Comparison of ENCODE assay signal across 18 cellular contexts in the genomic region with DNA sequence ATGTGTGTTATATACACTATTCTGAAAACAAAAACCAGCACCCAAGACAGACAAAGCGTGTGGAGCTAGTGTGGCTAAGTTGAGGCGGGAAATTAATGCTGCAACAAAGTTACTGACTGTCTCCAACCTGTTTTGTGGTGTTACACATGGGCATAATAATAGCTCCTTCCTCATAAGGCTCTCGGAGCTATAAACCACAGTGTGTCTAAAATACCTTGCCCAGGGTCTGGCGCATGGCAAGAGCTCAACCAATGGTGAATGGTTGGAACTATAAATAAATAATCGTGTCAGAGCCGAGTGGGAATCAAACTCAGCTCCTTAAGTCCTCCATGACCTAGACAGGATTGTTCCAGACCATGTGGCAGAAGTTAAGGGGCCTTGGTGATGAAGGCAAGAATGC. TPM values are rescaled to one million over a fixed set of nuclear protein-coding genes. Genes with fewer than 3 reads are reported as not detected.
A peak's percentile ranks its signal among the peaks of the same experiment; 100 is the strongest.
DNase-seq lines count a peak whose midpoint lies in the region; ATAC-seq, FAIRE-seq and TF ChIP-seq lines count a peak whose summit lies in the region.
"Had no signal": no experiment of that assay in that cellular context is flagged by ENCODE, and none has a peak within 500 bp of the region (broad histone marks: within the 10 kb centered on the region; RNA-seq: fewer than 3 reads in every experiment).

No MANE protein-coding gene starts in this region.

- TF ChIP-seq CTCF in K562 (IDR thresholded peaks at IDR 0.05 in 2 of 3, conservative IDR thresholded peaks at IDR 0.05 in 1 of 3; ENCODE audit: insufficient read depth in 2 of 3, low read depth in 1 of 3, low read length in 3 of 3) (no peak), stomach (IDR thresholded peaks at IDR 0.05) (no peak)

- H3K4me3 ChIP-seq in right cardiac atrium (ENCODE audit: low read length) (no peak overlapping the region), K562 (no peak overlapping the region), stomach (no peak overlapping the region)
- H3K4me3 ChIP-seq: A549, Peyer's patch had no signal

- no peak overlapping the region for H3K27ac ChIP-seq in right cardiac atrium (ENCODE audit: low read length)
- H3K27ac ChIP-seq in K562 (ENCODE audit: extremely low read depth, low read depth, low read length) = no peak overlapping the region
- H3K27ac ChIP-seq in stomach = no peak overlapping the region
- H3K27ac ChIP-seq: A549 had no signal

- H3K4me2 ChIP-seq in K562 (ENCODE audit: insufficient read depth, low read length) = no peak overlapping the region
- H3K4me2 ChIP-seq: A549 had no signal

- WGBS in right cardiac atrium = 64% methylated on average over 6 of the region's 6 CpGs
- WGBS in K562 (ENCODE audit: insufficient coverage, low coverage, missing lambda C conversion rate) = 58% methylated on average over 6 of the region's 6 CpGs
- 65 to 80% (median 78%) methylated on average over 6 of the region's 6 CpGs for WGBS in stomach, 5 donors

- H3K4me1 ChIP-seq in right cardiac atrium (ENCODE audit: control insufficient read depth, insufficient read depth, low read length) (no peaks in the 10 kb centered on the region), K562 (replicated peaks in 1 of 2; ENCODE audit: control insufficient read depth in 2 of 2, insufficient read depth in 2 of 2, low read length in 2 of 2) (peaks cover 19 to 26% of the 10 kb centered on the region in 2 experiments), stomach (peaks cover 0 to 6% (median 2%) of the 10 kb centered on the region in 4 donors)
- H3K4me1 ChIP-seq: A549 had no signal

- no peaks in the 10 kb centered on the region for H3K27me3 ChIP-seq in right cardiac atrium (ENCODE audit: control insufficient read depth, insufficient read depth)
- H3K27me3 ChIP-seq in K562 (ENCODE audit: control insufficient read depth in 2 of 2, insufficient read depth in 2 of 2, low read length in 2 of 2) = no peaks in the 10 kb centered on the region
- H3K27me3 ChIP-seq in stomach = no peaks in the 10 kb centered on the region
- H3K27me3 ChIP-seq: Peyer's patch had no signal

- DNase-seq in Right ventricle myocardium inferior (ENCODE audit: missing footprints) = no peak
- no peak for DNase-seq in right cardiac atrium
- DNase-seq in NOMO-1 (lab: John Stamatoyannopoulos, UW; ENCODE audit: unreplicated experiment in 2 of 2) = peak; percentile 85 to 97
- no peak for DNase-seq in K562 (ENCODE audit: extremely low read depth in 1 of 4, low spot score in 3 of 4)
- no peak for DNase-seq in T-helper 2 cell
- DNase-seq in effector CD8-positive, alpha-beta T cell (lab: John Stamatoyannopoulos, UW) = no peak
- no peak for DNase-seq in stomach
- DNase-seq: central memory CD4-positive, alpha-beta T cell; effector CD4-positive, alpha-beta T cell; head of caudate nucleus; NCI-H2107; NCI-H526 treated with DMSO at 0.1 percent for 48 hours had no signal

- H3K27me3 Mint-ChIP-seq in stimulated activated memory B cell treated with anti-CD40 and anti-IgM and Interleukin-4, amounts not matched to agents 10 μg/mL and 1 μg/mL and 100 μg/mL, for 72 hours = no peaks in the 10 kb centered on the region
- H3K27me3 Mint-ChIP-seq: activated T-helper 17 cell treated with anti-CD3 and anti-CD28 coated beads, Interleukin-2, amount 50 U/mL, for 72 hours had no signal

- H3K79me2 ChIP-seq in K562 (ENCODE audit: control insufficient read depth, insufficient read depth, low read length) = no peaks in the 10 kb centered on the region

- CTCF ChIA-PET in K562 (lab: Yijun Ruan, JAX; ENCODE audit: low intra/inter-chr PET ratio) = no interaction called here

- no peak for TF ChIP-seq RAD21 in K562 (CRISPR knock-in tag; conservative IDR thresholded peaks at IDR 0.05 in 1 of 2, IDR thresholded peaks at IDR 0.05 in 1 of 2)

- H3K36me3 Mint-ChIP-seq in stimulated activated memory B cell treated with anti-CD40 and anti-IgM and Interleukin-4, amounts not matched to agents 10 μg/mL and 1 μg/mL and 100 μg/mL, for 72 hours = no peaks in the 10 kb centered on the region
- H3K36me3 Mint-ChIP-seq: CD14-positive monocyte had no signal

- H3K9me3 ChIP-seq in right cardiac atrium (ENCODE audit: control insufficient read depth, low read length) (no peaks in the 10 kb centered on the region), K562 (replicated peaks; ENCODE audit: control insufficient read depth, insufficient read depth, low read depth, low read length) (no peaks in the 10 kb centered on the region), stomach (no peaks in the 10 kb centered on the region)
- H3K9me3 ChIP-seq: A549, Peyer's patch had no signal

- no peak for TF ChIP-seq EP300 in K562 (IDR thresholded peaks at IDR 0.05; ENCODE audit: low read length)
- no peak for TF ChIP-seq EP300 in stomach (IDR thresholded peaks at IDR 0.05)

- H3K36me3 ChIP-seq in K562 (ENCODE audit: control insufficient read depth, insufficient read depth, low read length) (no peaks in the 10 kb centered on the region), stomach (no peaks in the 10 kb centered on the region)
- H3K36me3 ChIP-seq: Peyer's patch had no signal

- FAIRE-seq in K562 (lab: Jason Lieb, UNC) = no peak
- FAIRE-seq: A549, islet of Langerhans had no signal

- no peaks in the 10 kb centered on the region for H3K9me1 ChIP-seq in K562 (ENCODE audit: control insufficient read depth, insufficient read depth, low read length)

- ATAC-seq in Right ventricle myocardium inferior = peak; percentile 42
- ATAC-seq in right cardiac atrium = no peak
- no peak for ATAC-seq in K562
- peak; percentile 68 for ATAC-seq in stimulated activated memory B cell treated with anti-CD40 and anti-IgM and Interleukin-4, amounts not matched to agents 10 μg/mL and 1 μg/mL and 100 μg/mL, for 72 hours
- ATAC-seq: A549; activated T-helper 17 cell treated with anti-CD3 and anti-CD28 coated beads, Interleukin-2, amount 50 U/mL, for 72 hours had no signal

- H2AFZ ChIP-seq in K562 (ENCODE audit: low read depth, low read length) = peak overlapping the region; percentile 69

- no peak for TF ChIP-seq POLR2A in K562 (conservative IDR thresholded peaks at IDR 0.05)
- no peak for TF ChIP-seq POLR2A in stomach (IDR thresholded peaks at IDR 0.05)

- no peaks in the 10 kb centered on the region for H3K9me3 Mint-ChIP-seq in stimulated activated memory B cell treated with anti-CD40 and anti-IgM and Interleukin-4, amounts not matched to agents 10 μg/mL and 1 μg/mL and 100 μg/mL, for 72 hours
- H3K9me3 Mint-ChIP-seq: activated T-helper 17 cell treated with anti-CD3 and anti-CD28 coated beads, Interleukin-2, amount 50 U/mL, for 72 hours had no signal

- POLR2A ChIA-PET in K562 (lab: Yijun Ruan, JAX) = interaction anchor here (0.8 to 2.6 kb wide), 7 partner anchors 10 to 26 kb away, joined by 3 to 18 read pairs (median 5); no protein-coding TSS in a partner anchor

- H3K9ac ChIP-seq in K562 (ENCODE audit: insufficient read depth in 1 of 2, low read depth in 2 of 2, low read length in 2 of 2) = no peak overlapping the region; a peak in 1 of 4 replicates

- intact Hi-C loops in Right ventricle myocardium inferior (cut with DNase I) = no loop called here
- intact Hi-C loops in right cardiac atrium (cut with DNase I) = no loop called here
- intact Hi-C loops in K562 (cut with micrococcal nuclease) = no loop called here
- intact Hi-C loops in stomach (cut with DNase I; ENCODE audit: low total_unique reads) = no loop called here

- no TSS peak for BruUV-seq in K562 (replicated peaks; lab: Mats Ljungman, UMichigan)

- H3K27ac Mint-ChIP-seq in stimulated activated memory B cell treated with anti-CD40 and anti-IgM and Interleukin-4, amounts not matched to agents 10 μg/mL and 1 μg/mL and 100 μg/mL, for 72 hours = no peak overlapping the region
- H3K27ac Mint-ChIP-seq: activated T-helper 17 cell treated with anti-CD3 and anti-CD28 coated beads, Interleukin-2, amount 50 U/mL, for 72 hours; CD14-positive monocyte had no signal

- H3K4me1 Mint-ChIP-seq in stimulated activated memory B cell treated with anti-CD40 and anti-IgM and Interleukin-4, amounts not matched to agents 10 μg/mL and 1 μg/mL and 100 μg/mL, for 72 hours = peaks cover 60% of the 10 kb centered on the region
- H3K4me1 Mint-ChIP-seq: activated T-helper 17 cell treated with anti-CD3 and anti-CD28 coated beads, Interleukin-2, amount 50 U/mL, for 72 hours had no signal

- no peaks in the 10 kb centered on the region for H4K20me1 ChIP-seq in K562 (replicated peaks; ENCODE audit: control insufficient read depth, insufficient read depth, low read length)

- H3K4me3 Mint-ChIP-seq in stimulated activated memory B cell treated with anti-CD40 and anti-IgM and Interleukin-4, amounts not matched to agents 10 μg/mL and 1 μg/mL and 100 μg/mL, for 72 hours = no peak overlapping the region
- H3K4me3 Mint-ChIP-seq: activated T-helper 17 cell treated with anti-CD3 and anti-CD28 coated beads, Interleukin-2, amount 50 U/mL, for 72 hours; CD14-positive monocyte had no signal

- in situ Hi-C loops in K562 (cut with MboI) = no loop called here

TF ChIP-seq in K562, 482 proteins besides CTCF, POLR2A, EP300 and RAD21 (continues in another document):
- TF ChIP-seq ZNF316 (IDR thresholded peaks at IDR 0.05) (no peak), PHB2 (IDR thresholded peaks at IDR 0.05; ENCODE audit: low read depth) (no peak), FOXK1 (CRISPR knock-in tag; IDR thresholded peaks at IDR 0.05; ENCODE audit: borderline replicate concordance) (no peak), ZNF212 (CRISPR knock-in tag; IDR thresholded peaks at IDR 0.05) (no peak), EGR1 (conservative IDR thresholded peaks at IDR 0.05) (no peak)

RNA-seq across cellular contexts. Expression of a gene that starts 35.9 kb away (rescaled TPM):
- total RNA-seq in Right ventricle myocardium inferior (91.8 TPM), right cardiac atrium (100 to 1,000 TPM in 1 of 4 donors, 10 to 100 TPM in 3; 64.1 to 199 (median 91.4) TPM), K562 (2014; rRNA removed) (303 and 478 TPM in 2 replicates), K562 (2014; rRNA removed; fragmentation: Illumina TruSeq; extraction: Trizol) (468 and 534 TPM in 2 replicates), K562 (2015; rRNA removed; fragmentation: Illumina TruSeq; extraction: Trizol) (310 and 332 TPM in 2 replicates), K562 (2021) (450 and 470 TPM in 2 replicates), stomach (100 to 1,000 TPM in 3 of 5 donors, 10 to 100 TPM in 2; 27.2 to 289 (median 178) TPM)
- polyA plus RNA-seq in right cardiac atrium (23.4 TPM), K562 (2011; rRNA removed) (521 and 679 TPM in 2 replicates), K562 (2014; fragmentation: Illumina TruSeq; extraction: Trizol) (239 and 256 TPM in 2 replicates), K562 (2014; fragmentation: Nextera tagmentation; extraction: Ambion mirVana) (100 to 1,000 TPM; 149 to 308 TPM), K562 (2014; rRNA removed) (241 and 268 TPM in 2 replicates), stomach (10 to 100 TPM in 2 of 3 donors, 1 to 10 TPM in 1; 5.5 to 16.2 (median 11.2) TPM)
- total RNA-seq in K562 (2011; cell fraction: chromatin; rRNA removed; ENCODE audit: low replicate concordance) = 1,487 and 3,369 TPM in 2 replicates
- 1,103 and 1,251 TPM in 2 replicates for total RNA-seq in K562 (2011; cell fraction: nucleolus; rRNA removed)
- 1,578 and 1,589 TPM in 2 replicates for total RNA-seq in K562 (2011; cell fraction: nucleoplasm; rRNA removed)
- polyA plus RNA-seq in K562 (2011; cell fraction: cytosol; rRNA removed) = 104 and 238 TPM in 2 replicates
- 454 and 755 TPM in 2 replicates for polyA plus RNA-seq in K562 (2011; cell fraction: nucleus; rRNA removed)
- polyA plus RNA-seq in K562 (2012) = 166 and 406 TPM in 2 replicates
- polyA minus RNA-seq in K562 (2011; rRNA and poly(A)+ RNA removed) = 2,244 and 2,897 TPM in 2 replicates
- 425 and 493 TPM in 2 replicates for polyA minus RNA-seq in K562 (2011; cell fraction: cytosol; rRNA and poly(A)+ RNA removed)
- 581 and 964 TPM in 2 replicates for polyA minus RNA-seq in K562 (2011; cell fraction: nucleus; rRNA and poly(A)+ RNA removed)

Comparison
In these comparisons a context has a peak if more than half of its experiments do, and no peak if none do; other contexts are left out.
1. ATAC-seq: peak in Right ventricle myocardium inferior (single experiment) and stimulated activated memory B cell treated with anti-CD40 and anti-IgM and Interleukin-4, amounts not matched to agents 10 μg/mL and 1 μg/mL and 100 μg/mL, for 72 hours (single experiment); none in right cardiac atrium (0 of 2) and K562 (single experiment).
2. DNase-seq: peak in NOMO-1 (2 of 2); none in Right ventricle myocardium inferior (single experiment), right cardiac atrium (0 of 3), K562 (0 of 4), T-helper 2 cell (0 of 5), effector CD8-positive, alpha-beta T cell (single experiment) and stomach (single experiment).